16 cellular contexts compared by ENCODE assay signal in genomic region chr9:90394866-90395265, GRCh38.
DNase-seq lines count a peak whose midpoint lies in the region; ATAC-seq and TF ChIP-seq lines count a peak whose summit lies in the region.
"Had no signal": no experiment of that assay in that cellular context is flagged by ENCODE, and none has a peak within 500 bp of the region (broad histone marks: within the 10 kb centered on the region; RNA-seq: fewer than 3 reads in every experiment).

No MANE protein-coding gene starts in this region.

- H3K9me3 ChIP-seq in PC-9 (ENCODE audit: insufficient read depth, low read depth), result no peaks in the 10 kb centered on the region
- H3K9me3 ChIP-seq: A549, BLaER1 had no signal

- H3K9me2 ChIP-seq in PC-9 (ENCODE audit: insufficient read depth), result no peaks in the 10 kb centered on the region

- H3K27ac Mint-ChIP-seq in activated CD4-positive, alpha-beta memory T cell treated with anti-CD3 and anti-CD28 coated beads for 36 hours, result no peak overlapping the region
- H3K27ac Mint-ChIP-seq: CD8-positive, alpha-beta memory T cell; H9 had no signal

- no peak overlapping the region for H3K4me2 ChIP-seq in PC-9
- H3K4me2 ChIP-seq: A549, BLaER1 had no signal

- no peak for ATAC-seq in HG03457 (IDR thresholded peaks at IDR 0.05; ENCODE audit: unreplicated experiment)
- ATAC-seq: A549, K562 had no signal

- intact Hi-C loops in PC-9 (cut with micrococcal nuclease; ENCODE audit: unreplicated experiment), result no loop called here
- intact Hi-C loops in activated CD4-positive, alpha-beta memory T cell treated with anti-CD3 and anti-CD28 coated beads for 36 hours (cut with micrococcal nuclease), result no loop called here

- H3K4me3 ChIP-seq in PC-9, result no peak overlapping the region
- H3K4me3 ChIP-seq: A549, BLaER1, K562 had no signal

- 0 out of 2 replicates have a peak, but pooled peaks cover 6% of the 10 kb centered on the region for H3K4me1 ChIP-seq in PC-9 (replicated peaks; ENCODE audit: insufficient read depth)
- H3K4me1 ChIP-seq: BLaER1 had no signal

- no peaks in the 10 kb centered on the region for H3K27me3 ChIP-seq in PC-9 (ENCODE audit: insufficient read depth, low read depth)
- H3K27me3 ChIP-seq: BLaER1 had no signal

- no peaks in the 10 kb centered on the region for H3K4me1 Mint-ChIP-seq in activated CD4-positive, alpha-beta memory T cell treated with anti-CD3 and anti-CD28 coated beads for 36 hours (ENCODE audit: low read depth)
- H3K4me1 Mint-ChIP-seq: CD8-positive, alpha-beta memory T cell had no signal

- H3K79me2 ChIP-seq in PC-9 (ENCODE audit: low read depth), result no peaks in the 10 kb centered on the region

- H3F3A ChIP-seq in PC-9 (ENCODE audit: insufficient read depth, low read depth), result no peaks in the 10 kb centered on the region

- no peaks in the 10 kb centered on the region for H3K36me3 ChIP-seq in PC-9 (ENCODE audit: low read depth)
- H3K36me3 ChIP-seq: BLaER1 had no signal

- H3K27ac ChIP-seq in PC-9, result no peak overlapping the region
- H3K27ac ChIP-seq: A549, BLaER1 had no signal

- POLR2A ChIA-PET in PC-9 (lab: Charles Lee; ENCODE audit: unreplicated experiment), result interaction anchor here (0.6 kb wide), 1 partner anchor 792 kb away, joined by 5 read pairs; no protein-coding TSS in a partner anchor
- POLR2A ChIA-PET in activated CD4-positive, alpha-beta memory T cell treated with anti-CD3 and anti-CD28 coated beads for 36 hours (lab: Charles Lee), result no interaction called here

- peaks cover 2% of the 10 kb centered on the region for H3K27me3 Mint-ChIP-seq in activated CD4-positive, alpha-beta memory T cell treated with anti-CD3 and anti-CD28 coated beads for 36 hours

- no peak for TF ChIP-seq CTCF in PC-9 (conservative IDR thresholded peaks at IDR 0.05)

- CTCF ChIA-PET in PC-9 (lab: Charles Lee), result no interaction called here
- CTCF ChIA-PET in activated CD4-positive, alpha-beta memory T cell treated with anti-CD3 and anti-CD28 coated beads for 36 hours (lab: Charles Lee), result no interaction called here

- DNase-seq in HK-2 (ENCODE audit: unreplicated experiment) (peak; percentile 31), glomerular visceral epithelial cell (ENCODE audit: extremely low spot score) (peak; percentile 90), left kidney (ENCODE audit: low read depth, low spot score) (peak; percentile 10), foreskin melanocyte (no peak), PC-9 (no peak)
- DNase-seq in activated CD4-positive, alpha-beta memory T cell treated with anti-CD3 and anti-CD28 coated beads for 36 hours, result no peak
- DNase-seq: AML-193; CD8-positive, alpha-beta memory T cell; DMS79 treated with DMSO at 0.1 percent for 48 hours; GDM1; GOT3; H9 had no signal

- H2AFZ ChIP-seq in PC-9, result no peak overlapping the region

- no peak overlapping the region for H3K4me3 Mint-ChIP-seq in activated CD4-positive, alpha-beta memory T cell treated with anti-CD3 and anti-CD28 coated beads for 36 hours
- H3K4me3 Mint-ChIP-seq: CD8-positive, alpha-beta memory T cell; H9 had no signal

- no peaks in the 10 kb centered on the region for H3K36me3 Mint-ChIP-seq in activated CD4-positive, alpha-beta memory T cell treated with anti-CD3 and anti-CD28 coated beads for 36 hours
- H3K36me3 Mint-ChIP-seq: CD8-positive, alpha-beta memory T cell had no signal

- H3K9me3 Mint-ChIP-seq in activated CD4-positive, alpha-beta memory T cell treated with anti-CD3 and anti-CD28 coated beads for 36 hours, result no peaks in the 10 kb centered on the region
- H3K9me3 Mint-ChIP-seq: H9 had no signal

- BruUV-seq in PC-9 (replicated peaks; lab: Mats Ljungman, UMichigan), result no TSS peak

- H4K20me1 ChIP-seq in PC-9 (ENCODE audit: insufficient read depth), result no peaks in the 10 kb centered on the region
- H4K20me1 ChIP-seq: BLaER1 had no signal

Comparison
In these comparisons a context has a peak if more than half of its experiments do, and no peak if none do; other contexts are left out.
1. DNase-seq: peak in HK-2 (single experiment), glomerular visceral epithelial cell (single experiment) and left kidney (single experiment); none in foreskin melanocyte (single experiment), PC-9 (0 of 2) and activated CD4-positive, alpha-beta memory T cell treated with anti-CD3 and anti-CD28 coated beads for 36 hours (single experiment).